11 cellular contexts compared by ENCODE assay signal in genomic region chr9:109101202-109101595, GRCh38. TPM values are rescaled to one million over a fixed set of nuclear protein-coding genes. Genes with fewer than 3 reads are reported as not detected.
A peak's percentile ranks its signal among the peaks of the same experiment; 100 is the strongest.
DNase-seq lines count a peak whose midpoint lies in the region; ATAC-seq, FAIRE-seq and TF ChIP-seq lines count a peak whose summit lies in the region.
"Had no signal": no experiment of that assay in that cellular context is flagged by ENCODE, and none has a peak within 500 bp of the region (broad histone marks: within the 10 kb centered on the region; RNA-seq: fewer than 3 reads in every experiment).

No MANE protein-coding gene starts in this region.

- BruUV-seq in OCI-LY7 (replicated peaks; lab: Mats Ljungman, UMichigan) (no TSS peak), endothelial cell of umbilical vein (replicated peaks; lab: Mats Ljungman, UMichigan) (no TSS peak)

- peaks cover 65 to 81% (median 75%) of the 10 kb centered on the region in 3 donors for H3K4me1 Mint-ChIP-seq in CD8-positive, alpha-beta memory T cell

- H3K36me3 Mint-ChIP-seq in CD8-positive, alpha-beta memory T cell, result peaks cover 19 to 51% (median 20%) of the 10 kb centered on the region in 3 donors

- no peaks in the 10 kb centered on the region for H3K9me3 ChIP-seq in CD8-positive, alpha-beta memory T cell (ENCODE audit: low read length)
- 0 out of 2 replicates have a peak, but pooled peaks cover 3% of the 10 kb centered on the region for H3K9me3 ChIP-seq in OCI-LY7 (ENCODE audit: low read length)
- no peaks in the 10 kb centered on the region for H3K9me3 ChIP-seq in endothelial cell of umbilical vein (replicated peaks; ENCODE audit: control insufficient read depth, insufficient read depth, low read length)
- no peaks in the 10 kb centered on the region for H3K9me3 ChIP-seq in sigmoid colon

- no peak for TF ChIP-seq CTCF in OCI-LY7 (conservative IDR thresholded peaks at IDR 0.05; ENCODE audit: low read length)
- no peak for TF ChIP-seq CTCF in endothelial cell of umbilical vein (IDR thresholded peaks at IDR 0.05; ENCODE audit: extremely low read depth in 1 of 2, insufficient read depth in 1 of 2, low read depth in 1 of 2, low read length in 2 of 2)
- TF ChIP-seq CTCF in sigmoid colon (IDR thresholded peaks at IDR 0.05), result no peak

- H3K4me2 ChIP-seq in OCI-LY7 (ENCODE audit: low read length) (no peak overlapping the region), endothelial cell of umbilical vein (ENCODE audit: insufficient read depth, low read length) (peak overlapping the region; percentile 85)

- H3K4me3 ChIP-seq in CD8-positive, alpha-beta memory T cell (ENCODE audit: low read length), result no peak overlapping the region
- H3K4me3 ChIP-seq in OCI-LY7 (ENCODE audit: low read depth, low read length, poor library complexity, severe bottlenecking), result no peak overlapping the region
- no peak overlapping the region for H3K4me3 ChIP-seq in endothelial cell of umbilical vein (replicated peaks in 1 of 3; ENCODE audit: insufficient read depth in 1 of 3, low read depth in 1 of 3, low read length in 3 of 3)
- no peak overlapping the region for H3K4me3 ChIP-seq in sigmoid colon

- peaks cover 62% of the 10 kb centered on the region for H3K4me1 ChIP-seq in CD8-positive, alpha-beta memory T cell (ENCODE audit: insufficient read depth, low read length)
- peaks cover 40% of the 10 kb centered on the region for H3K4me1 ChIP-seq in OCI-LY7 (ENCODE audit: insufficient read depth, low read length, poor library complexity, severe bottlenecking)
- H3K4me1 ChIP-seq in endothelial cell of umbilical vein (ENCODE audit: control insufficient read depth, extremely low read depth, insufficient read depth, low read length), result peaks cover 54% of the 10 kb centered on the region
- H3K4me1 ChIP-seq in sigmoid colon, result peaks cover 0 to 70% (median 61%) of the 10 kb centered on the region in 4 donors

- no peak overlapping the region for H2AFZ ChIP-seq in OCI-LY7 (ENCODE audit: low read length)
- no peak overlapping the region for H2AFZ ChIP-seq in endothelial cell of umbilical vein (ENCODE audit: low read depth, low read length)

- H3K27ac Mint-ChIP-seq in CD8-positive, alpha-beta memory T cell, result peak overlapping the region; percentile 56 to 91 (median 80)

- peaks cover 0 to 5% (median 0%) of the 10 kb centered on the region in 5 donors for H3K9me3 Mint-ChIP-seq in CD8-positive, alpha-beta memory T cell

- TF ChIP-seq POLR2A in endothelial cell of umbilical vein (IDR thresholded peaks at IDR 0.05; ENCODE audit: low read depth, low read length) (no peak), sigmoid colon (IDR thresholded peaks at IDR 0.05) (no peak)

- intact Hi-C loops in OCI-LY7 (cut with micrococcal nuclease; ENCODE audit: unreplicated experiment) (no loop called here), endothelial cell of umbilical vein (cut with micrococcal nuclease) (loop anchor here (10.0 kb wide), 1 partner anchor 1816 kb away; the partner anchor contains the start of gene RAD23B), sigmoid colon (cut with DNase I) (no loop called here)

- no peaks in the 10 kb centered on the region for H3K27me3 ChIP-seq in CD8-positive, alpha-beta memory T cell (ENCODE audit: insufficient read depth, low read length, poor library complexity, severe bottlenecking)
- no peaks in the 10 kb centered on the region for H3K27me3 ChIP-seq in endothelial cell of umbilical vein (ENCODE audit: control insufficient read depth in 2 of 2, insufficient read depth in 2 of 2, low read length in 2 of 2)
- no peaks in the 10 kb centered on the region for H3K27me3 ChIP-seq in sigmoid colon

- H3K27me3 Mint-ChIP-seq in CD8-positive, alpha-beta memory T cell, result peaks cover 0 to 2% of the 10 kb centered on the region in 2 donors

- no peaks in the 10 kb centered on the region for H3K9me2 ChIP-seq in OCI-LY7 (ENCODE audit: insufficient read depth, low read length)

- dilution Hi-C loops in endothelial cell of umbilical vein (cut with MboI; ENCODE audit: extremely low pct_ligation_motif_present, low sequenced_read_pairs), result no loop called here

- WGBS in sigmoid colon, 2 donors, result 61 to 65% methylated on average over 3 of the region's 3 CpGs

- H3K79me2 ChIP-seq in OCI-LY7 (ENCODE audit: insufficient read depth, low read depth, low read length), result peaks cover 100% of the 10 kb centered on the region
- peaks cover 70% of the 10 kb centered on the region for H3K79me2 ChIP-seq in endothelial cell of umbilical vein (ENCODE audit: control insufficient read depth, insufficient read depth, low read length)

- FAIRE-seq in endothelial cell of umbilical vein (lab: Jason Lieb, UNC), result no peak

- POLR2A ChIA-PET in CD8-positive, alpha-beta memory T cell (lab: Charles Lee), result interaction anchor here (1.4 to 1.6 kb wide), 2 partner anchors 17 to 19 kb away, joined by 6 to 7 read pairs; partner anchors contain the start of gene TMEM245
- POLR2A ChIA-PET in OCI-LY7 (lab: Charles Lee) (interaction anchor here (0.8 to 1.4 kb wide), 3 partner anchors 8 to 17 kb away, joined by 3 to 6 read pairs (median 4); no protein-coding TSS in a partner anchor), endothelial cell of umbilical vein (lab: Charles Lee) (no interaction called here)

- ATAC-seq in GM21360 (IDR thresholded peaks at IDR 0.05; ENCODE audit: unreplicated experiment) (no peak), HG03354 (IDR thresholded peaks at IDR 0.05; ENCODE audit: poor library complexity, severe bottlenecking, unreplicated experiment) (no peak), HG02870 (IDR thresholded peaks at IDR 0.05; ENCODE audit: unreplicated experiment) (no peak)
- ATAC-seq: sciatic nerve had no signal

- peaks cover 32% of the 10 kb centered on the region for H4K20me1 ChIP-seq in OCI-LY7 (ENCODE audit: insufficient read depth, low read length)
- no peaks in the 10 kb centered on the region for H4K20me1 ChIP-seq in endothelial cell of umbilical vein (replicated peaks; ENCODE audit: control insufficient read depth, extremely low read depth, insufficient read depth, low read length)

- no peak overlapping the region for H3K27ac ChIP-seq in CD8-positive, alpha-beta memory T cell (ENCODE audit: low read depth, low read length)
- H3K27ac ChIP-seq in OCI-LY7 (ENCODE audit: low read depth, low read length, poor library complexity, severe bottlenecking) (peak overlapping the region; percentile 39), endothelial cell of umbilical vein (ENCODE audit: insufficient read depth, low read depth, low read length) (peak overlapping the region; percentile 75), sigmoid colon (peak overlapping the region; percentile 32 to 83 (median 78))

- H3K36me3 ChIP-seq in CD8-positive, alpha-beta memory T cell (ENCODE audit: insufficient read depth, low read length), result peaks cover 5% of the 10 kb centered on the region
- H3K36me3 ChIP-seq in OCI-LY7 (ENCODE audit: insufficient read depth, low read length) (peaks cover 93% of the 10 kb centered on the region), endothelial cell of umbilical vein (ENCODE audit: control insufficient read depth in 2 of 2, extremely low read depth in 1 of 2, insufficient read depth in 2 of 2, low read length in 2 of 2) (no peaks in the 10 kb centered on the region), sigmoid colon (peaks cover 0 to 8% (median 0%) of the 10 kb centered on the region in 4 donors)

- H3K9ac ChIP-seq in endothelial cell of umbilical vein (replicated peaks; ENCODE audit: extremely low read depth, insufficient read depth, low read length), result peak overlapping the region; percentile 46

- DNase-seq in CD8-positive, alpha-beta memory T cell, result no peak
- no peak for DNase-seq in OCI-LY7 (ENCODE audit: low spot score)
- DNase-seq in endothelial cell of umbilical vein (ENCODE audit: low read depth, low spot score), result no peak
- DNase-seq in sigmoid colon, result no peak
- no peak for DNase-seq in GM19238 (ENCODE audit: insufficient read length, low spot score)
- DNase-seq: DMS79, NCI-H1436 had no signal

- no peaks in the 10 kb centered on the region for H3K9me1 ChIP-seq in endothelial cell of umbilical vein (replicated peaks; ENCODE audit: control insufficient read depth, extremely low read depth, insufficient read depth, low read length)

- CTCF ChIA-PET in CD8-positive, alpha-beta memory T cell (lab: Charles Lee), result no interaction called here
- CTCF ChIA-PET in OCI-LY7 (lab: Charles Lee; ENCODE audit: unreplicated experiment) (no interaction called here), endothelial cell of umbilical vein (lab: Charles Lee) (interaction anchor here (1.0 to 1.9 kb wide), 3 partner anchors 14 to 20 kb away, joined by 3 to 6 read pairs (median 3); no protein-coding TSS in a partner anchor)

- no peak for TF ChIP-seq EP300 in sigmoid colon (IDR thresholded peaks at IDR 0.05)

- peak overlapping the region; percentile 29 to 86 (median 70) for H3K4me3 Mint-ChIP-seq in CD8-positive, alpha-beta memory T cell

TF ChIP-seq in endothelial cell of umbilical vein, 7 proteins besides CTCF, POLR2A, EP300 and RAD21:
- TF ChIP-seq MYC (IDR thresholded peaks at IDR 0.05; ENCODE audit: low read depth, low read length), result no peak
TF ChIP-seq in endothelial cell of umbilical vein: peak in this region for 0.

RNA-seq across cellular contexts. Expression of gene TMEM245, which starts 18.5 kb away (rescaled TPM):
- 10 to 100 TPM; 34.4 to 35.2 TPM for total RNA-seq in CD8-positive, alpha-beta memory T cell
- polyA plus RNA-seq in CD8-positive, alpha-beta memory T cell, result 24.4 TPM
- total RNA-seq in OCI-LY7 (2014; rRNA removed; shearing (Covaris generic)), result 19.4 and 22.0 TPM in 2 replicates
- total RNA-seq in OCI-LY7 (2022) (36.1 and 40.8 TPM in 2 replicates), endothelial cell of umbilical vein (39.4 and 44.2 TPM in 2 replicates), sigmoid colon (100 to 1,000 TPM in 2 of 4 donors, 10 to 100 TPM in 2; 90.7 to 105 (median 99.5) TPM)
- polyA plus RNA-seq in endothelial cell of umbilical vein (41.7 and 48.0 TPM in 2 replicates), sigmoid colon (10 to 100 TPM in 1 of 3 donors, 1 to 10 TPM in 2; 1.8 to 12.9 (median 4.2) TPM)
- 22.1 and 22.7 TPM in 2 replicates for polyA plus RNA-seq in endothelial cell of umbilical vein (2011; cell fraction: cytosol; rRNA removed)
- polyA plus RNA-seq in endothelial cell of umbilical vein (2011; cell fraction: nucleus; rRNA removed), result 27.8 and 30.4 TPM in 2 replicates
- 40.4 and 41.8 TPM in 2 replicates for polyA plus RNA-seq in endothelial cell of umbilical vein (2012)
- 156 and 175 TPM in 2 replicates for polyA minus RNA-seq in endothelial cell of umbilical vein
- 57.1 TPM for polyA minus RNA-seq in endothelial cell of umbilical vein (2011; cell fraction: cytosol; rRNA and poly(A)+ RNA removed)
- polyA minus RNA-seq in endothelial cell of umbilical vein (2011; cell fraction: nucleus; rRNA and poly(A)+ RNA removed), result 64.2 and 110 TPM in 2 replicates
